In genomic region chr7:139133335-139134139, GRCh38 we compare ENCODE assay signal across 8 cellular contexts. TPM values are rescaled to one million over a fixed set of nuclear protein-coding genes. Genes with fewer than 3 reads are reported as not detected.
DNase-seq lines count a peak whose midpoint lies in the region; ATAC-seq and TF ChIP-seq lines count a peak whose summit lies in the region.

No MANE protein-coding gene starts in this region.

- no peaks in the 10 kb centered on the region for H4K20me1 ChIP-seq in GM23338 (replicated peaks; ENCODE audit: insufficient read depth)

- H3K79me2 ChIP-seq in GM23338 (replicated peaks; ENCODE audit: insufficient read depth), result no peaks in the 10 kb centered on the region

- H3K9me2 ChIP-seq in GM23338 (ENCODE audit: insufficient read depth), result no peaks in the 10 kb centered on the region

- no peaks in the 10 kb centered on the region for H3K9me3 ChIP-seq in RWPE2 (ENCODE audit: severe bottlenecking)

- H3K4me3 ChIP-seq in GM23338 (peak overlapping the region; percentile 86), RWPE2 (ENCODE audit: severe bottlenecking) (peak overlapping the region; percentile 43)

- H3K4me3 Mint-ChIP-seq in GM23338, result peak overlapping the region; percentile 81
- peak overlapping the region; percentile 93 to 98 (median 94) for H3K4me3 Mint-ChIP-seq in nephron

- H3K27me3 ChIP-seq in GM23338 (ENCODE audit: insufficient read depth) (no peaks in the 10 kb centered on the region), RWPE2 (ENCODE audit: insufficient read depth, poor library complexity, severe bottlenecking) (no peaks in the 10 kb centered on the region)

- peak; percentile 99 for ATAC-seq in GM23338
- ATAC-seq in RWPE2 (ENCODE audit: low read depth), result peak; percentile 99

- H3K4me2 ChIP-seq in GM23338, result peak overlapping the region; percentile 84

- no peaks in the 10 kb centered on the region for H3K36me3 ChIP-seq in GM23338 (ENCODE audit: insufficient read depth)
- H3K36me3 ChIP-seq in RWPE2 (ENCODE audit: low read depth), result peaks cover 13% of the 10 kb centered on the region

- TF ChIP-seq CTCF in GM23338 (conservative IDR thresholded peaks at IDR 0.05; ENCODE audit: low read depth in 2 of 2), result no peak
- TF ChIP-seq CTCF in RWPE2 (IDR thresholded peaks at IDR 0.05; ENCODE audit: poor library complexity, severe bottlenecking), result no peak
- TF ChIP-seq CTCF in nephron (IDR thresholded peaks at IDR 0.05; ENCODE audit: unreplicated experiment in 3 of 3), result no peak

- DNase-seq in EL, result peak; percentile 85
- DNase-seq in GM23338 (ENCODE audit: low spot score), result peak; percentile 94
- peak; percentile 90 for DNase-seq in LHCN-M2 (ENCODE audit: low read depth)
- DNase-seq in RWPE2 (ENCODE audit: low spot score), result peak; percentile 82
- peak; percentile 81 for DNase-seq in activated effector memory CD4-positive, alpha-beta T cell treated with Interleukin-2 at 50 U/mL for 16 hours
- DNase-seq in fibroblast of the conjunctiva (ENCODE audit: low read depth), result peak; percentile 74
- peak; percentile 86 for DNase-seq in stimulated activated naive CD4-positive, alpha-beta T cell treated with Interleukin-2 at 50 U/mL for 16 hours (lab: John Stamatoyannopoulos, UW)

- no peaks in the 10 kb centered on the region for H3K36me3 Mint-ChIP-seq in GM23338 (ENCODE audit: low read depth)
- peaks cover 4% of the 10 kb centered on the region for H3K36me3 Mint-ChIP-seq in nephron (ENCODE audit: low read depth)

- H3K27me3 Mint-ChIP-seq in GM23338 (ENCODE audit: insufficient read depth, low read depth, poor library complexity) (peaks cover 5% of the 10 kb centered on the region), nephron (ENCODE audit: low read depth) (peaks cover 4% of the 10 kb centered on the region)

- H3F3A ChIP-seq in GM23338 (replicated peaks; ENCODE audit: low read depth), result no peaks in the 10 kb centered on the region

- H3K9me3 Mint-ChIP-seq in GM23338 (no peaks in the 10 kb centered on the region), nephron (no peaks in the 10 kb centered on the region)

- H3K27ac Mint-ChIP-seq in GM23338, result no peak overlapping the region
- peak overlapping the region; percentile 83 to 94 (median 92) for H3K27ac Mint-ChIP-seq in nephron

- H3K4me1 Mint-ChIP-seq in GM23338 (peaks cover 10% of the 10 kb centered on the region), nephron (peaks cover 10% of the 10 kb centered on the region)

- H3K27ac ChIP-seq in GM23338 (ENCODE audit: low read depth), result no peak overlapping the region
- H3K27ac ChIP-seq in RWPE2 (ENCODE audit: poor library complexity, severe bottlenecking), result no peak overlapping the region

- peak overlapping the region; percentile 100 for H2AFZ ChIP-seq in GM23338

- H3K4me1 ChIP-seq in GM23338 (ENCODE audit: insufficient read depth) (peaks cover 6% of the 10 kb centered on the region; the same call in 1 of the 2 replicates), RWPE2 (ENCODE audit: insufficient read depth, poor library complexity, severe bottlenecking) (peaks cover 4% of the 10 kb centered on the region)

TF ChIP-seq in GM23338, 12 proteins besides CTCF, POLR2A, EP300 and RAD21 (continues in another document):
- no peak for TF ChIP-seq ZNF462 (CRISPR knock-in tag; IDR thresholded peaks at IDR 0.05)
- peak; percentile 63 for TF ChIP-seq CREB1 (CRISPR knock-in tag; IDR thresholded peaks at IDR 0.05; ENCODE audit: low read depth)
- peak; percentile 43; the same call in 1 of the 2 replicates for TF ChIP-seq NANOG (IDR thresholded peaks at IDR 0.05; ENCODE audit: borderline replicate concordance)
- TF ChIP-seq STAT1 (IDR thresholded peaks at IDR 0.05; ENCODE audit: unreplicated experiment), result no peak
- TF ChIP-seq POLR2AphosphoS5 (IDR thresholded peaks at IDR 0.05; ENCODE audit: low read depth), result peak; percentile 76
- peak; percentile 82; the same call in 1 of the 2 replicates for TF ChIP-seq ZNF114 (CRISPR knock-in tag; IDR thresholded peaks at IDR 0.05)
- no peak for TF ChIP-seq EZH2phosphoT487 (IDR thresholded peaks at IDR 0.05; ENCODE audit: unreplicated experiment)
- TF ChIP-seq EZH2 (IDR thresholded peaks at IDR 0.05; ENCODE audit: low read depth, unreplicated experiment), result no peak
- no peak for TF ChIP-seq ZNF331 (CRISPR knock-in tag; IDR thresholded peaks at IDR 0.05; ENCODE audit: low read depth)
- TF ChIP-seq JUNB (IDR thresholded peaks at IDR 0.05; ENCODE audit: unreplicated experiment), result no peak
- TF ChIP-seq ETS1 (IDR thresholded peaks at IDR 0.05), result peak; percentile 72

RNA-seq across cellular contexts. Expression of gene ZC3HAV1, which starts 24.0 kb away (rescaled TPM):
- total RNA-seq in GM23338 (2014; rRNA removed; shearing (Covaris generic)), result 56.8 and 59.8 TPM in 2 replicates
- 23.4 and 24.8 TPM in 2 replicates for polyA plus RNA-seq in GM23338 (2016; fragmentation: Nextera tagmentation; extraction: Ambion mirVana)
- 32.1 and 40.0 TPM in 2 replicates for total RNA-seq in LHCN-M2 (2014; rRNA removed)
- 10.5 TPM for polyA plus RNA-seq in LHCN-M2 (2012)
